Comparison of ENCODE assay signal across 8 cellular contexts in genomic region chr6:30617565-30618269, GRCh38. TPM values are rescaled to one million over a fixed set of nuclear protein-coding genes. Genes with fewer than 3 reads are reported as not detected.
DNase-seq lines count a peak whose midpoint lies in the region; ATAC-seq and TF ChIP-seq lines count a peak whose summit lies in the region.

Gene MRPS18B, plus strand, starts transcription at chr6:30617840. Its CDS starts 26 bp downstream, at chr6:30617866.

- peaks cover 1% of the 10 kb centered on the region for H4K20me1 ChIP-seq in mammary epithelial cell (ENCODE audit: insufficient read depth, low read length)
- peaks cover 21% of the 10 kb centered on the region for H4K20me1 ChIP-seq in smooth muscle cell (ENCODE audit: low read depth)

- H3F3A ChIP-seq in smooth muscle cell (ENCODE audit: low read depth): peaks cover 25% of the 10 kb centered on the region

- H3K79me2 ChIP-seq in mammary epithelial cell (ENCODE audit: insufficient read depth, low read length) (peaks cover 61% of the 10 kb centered on the region), smooth muscle cell (ENCODE audit: low read depth) (peaks cover 29% of the 10 kb centered on the region)

- peak within 1 kb of the TSS; percentile 100 for H3K9ac ChIP-seq in mammary epithelial cell (ENCODE audit: insufficient read depth, low read length)
- H3K9ac ChIP-seq in smooth muscle cell (ENCODE audit: low read depth): peak within 1 kb of the TSS; percentile 98

- dilution Hi-C loops in mammary epithelial cell (cut with HindIII; ENCODE audit: low sequenced_read_pairs): no loop called here

- H2AFZ ChIP-seq in mammary epithelial cell (ENCODE audit: low read depth, low read length) (peak within 1 kb of the TSS; percentile 88), smooth muscle cell (ENCODE audit: low read depth) (peak within 1 kb of the TSS; percentile 85)

- no peaks in the 10 kb centered on the region for H3K27me3 ChIP-seq in A673 (replicated peaks; ENCODE audit: insufficient read depth, low read depth, low read length, poor library complexity)
- no peaks in the 10 kb centered on the region for H3K27me3 ChIP-seq in WERI-Rb-1 (ENCODE audit: insufficient read depth, low read depth, severe bottlenecking)
- no peaks in the 10 kb centered on the region for H3K27me3 ChIP-seq in mammary epithelial cell (ENCODE audit: insufficient read depth, low read length)
- H3K27me3 ChIP-seq in smooth muscle cell (ENCODE audit: low read depth): no peaks in the 10 kb centered on the region

- H3K36me3 ChIP-seq in A673 (ENCODE audit: insufficient read depth, low read length, poor library complexity, severe bottlenecking) (peaks cover 56% of the 10 kb centered on the region), WERI-Rb-1 (peaks cover 66% of the 10 kb centered on the region), mammary epithelial cell (ENCODE audit: insufficient read depth, low read length) (peaks cover 17% of the 10 kb centered on the region), smooth muscle cell (ENCODE audit: low read depth) (no peaks in the 10 kb centered on the region)

- no peaks in the 10 kb centered on the region for H3K9me3 ChIP-seq in A673 (ENCODE audit: low read depth, low read length, poor library complexity, severe bottlenecking)
- no peaks in the 10 kb centered on the region for H3K9me3 ChIP-seq in WERI-Rb-1 (ENCODE audit: severe bottlenecking)
- no peaks in the 10 kb centered on the region for H3K9me3 ChIP-seq in mammary epithelial cell (replicated peaks; ENCODE audit: insufficient read depth, low read length)
- no peaks in the 10 kb centered on the region for H3K9me3 ChIP-seq in smooth muscle cell (replicated peaks; ENCODE audit: low read depth)

- WGBS in mammary epithelial cell (ENCODE audit: low coverage, missing lambda C conversion rate): under 1% methylated on average over 30 of the region's 34 CpGs
- under 1% methylated on average over 34 of the region's 34 CpGs for WGBS in smooth muscle cell (ENCODE audit: low lambda C conversion rate)

- peak within 1 kb of the TSS; percentile 98 for H3K4me2 ChIP-seq in mammary epithelial cell (ENCODE audit: insufficient read depth, low read depth, low read length)
- peak within 1 kb of the TSS; percentile 93 for H3K4me2 ChIP-seq in smooth muscle cell

- intact Hi-C loops in A673 (cut with micrococcal nuclease; ENCODE audit: unreplicated experiment): loop anchor here (1.0 kb wide), 1 partner anchor 100 kb away; the partner anchor contains the start of gene MDC1
- intact Hi-C loops in mammary epithelial cell (cut with micrococcal nuclease): loop anchor here (1.0 to 5.0 kb wide), 4 partner anchors 56 to 265 kb away; partner anchors contain the start of genes DDR1 and DHX16

- DNase-seq in A673 (ENCODE audit: low spot score) (peak; percentile 98), NCI-H2196 treated with DMSO at 0.1 percent for 48 hours (lab: John Stamatoyannopoulos, UW; ENCODE audit: unreplicated experiment) (peak; percentile 93), WERI-Rb-1 (peak; percentile 100), mammary epithelial cell (peak; percentile 95), iPS-NIHi7 (ENCODE audit: extremely low spot score) (peak; percentile 91), smooth muscle cell (lab: John Stamatoyannopoulos, UW; ENCODE audit: unreplicated experiment) (peak; percentile 91)

- BruUV-seq in A673 (replicated peaks; lab: Mats Ljungman, UMichigan) (TSS peak; percentile 74), mammary epithelial cell (replicated peaks; lab: Mats Ljungman, UMichigan) (TSS peak; percentile 81)

- in situ Hi-C loops in mammary epithelial cell (cut with MboI; ENCODE audit: low sequenced_read_pairs in 2 of 2): no loop called here

- TF ChIP-seq CTCF in A673 (conservative IDR thresholded peaks at IDR 0.05; ENCODE audit: low read depth, low read length) (no peak), WERI-Rb-1 (IDR thresholded peaks at IDR 0.05; ENCODE audit: low read depth, low read length) (no peak), mammary epithelial cell (conservative IDR thresholded peaks at IDR 0.05 in 1 of 2, IDR thresholded peaks at IDR 0.05 in 1 of 2; ENCODE audit: extremely low read depth in 1 of 2, insufficient read depth in 1 of 2, low read depth in 1 of 2, low read length in 2 of 2) (no peak), smooth muscle cell (IDR thresholded peaks at IDR 0.05; ENCODE audit: borderline replicate concordance, insufficient read depth, poor library complexity, severe bottlenecking) (no peak)

- POLR2A ChIA-PET in A673 (lab: Charles Lee; ENCODE audit: low non-redundant PET): interaction anchor here (0.6 to 1.1 kb wide), 2 partner anchors 103 to 165 kb away, joined by 3 to 5 read pairs; no protein-coding TSS in a partner anchor

- peak within 1 kb of the TSS; percentile 81 for H3K4me3 ChIP-seq in A673 (ENCODE audit: low read depth, low read length, poor library complexity, severe bottlenecking)
- H3K4me3 ChIP-seq in WERI-Rb-1 (ENCODE audit: low read depth, low read length): peak within 1 kb of the TSS; percentile 78
- H3K4me3 ChIP-seq in mammary epithelial cell (replicated peaks in 1 of 3; ENCODE audit: insufficient read depth in 1 of 3, low read depth in 2 of 3, low read length in 3 of 3): peak within 1 kb of the TSS; percentile 70 to 99 (median 90)
- H3K4me3 ChIP-seq in smooth muscle cell: peak within 1 kb of the TSS; percentile 77

- CTCF ChIA-PET in A673 (lab: Charles Lee): no interaction called here
- CTCF ChIA-PET in mammary epithelial cell (lab: Charles Lee; ENCODE audit: low non-redundant PET): no interaction called here

- ATAC-seq in GM18870 (IDR thresholded peaks at IDR 0.05; ENCODE audit: unreplicated experiment): peak; percentile 71
- peak; percentile 71 for ATAC-seq in HG03135 (IDR thresholded peaks at IDR 0.05; ENCODE audit: unreplicated experiment)

- peaks cover 24% of the 10 kb centered on the region for H3K4me1 ChIP-seq in A673 (ENCODE audit: insufficient read depth, low read length, poor library complexity, severe bottlenecking)
- peaks cover 27% of the 10 kb centered on the region for H3K4me1 ChIP-seq in mammary epithelial cell (ENCODE audit: insufficient read depth, low read length)
- peaks cover 18% of the 10 kb centered on the region for H3K4me1 ChIP-seq in smooth muscle cell (ENCODE audit: low read depth)

- H3K27ac ChIP-seq in A673 (ENCODE audit: low read depth, low read length, poor library complexity, severe bottlenecking) (peak within 1 kb of the TSS; percentile 99), WERI-Rb-1 (peak within 1 kb of the TSS; percentile 98), mammary epithelial cell (ENCODE audit: insufficient read depth, low read depth, low read length) (peak within 1 kb of the TSS; percentile 99), smooth muscle cell (ENCODE audit: low read depth) (peak within 1 kb of the TSS; percentile 98)

RNA-seq across cellular contexts. Expression of gene MRPS18B, which starts in this region (rescaled TPM):
- total RNA-seq in A673 (2021) (70.3 and 70.4 TPM in 2 replicates), mammary epithelial cell (10 to 100 TPM; 57.5 to 68.8 TPM), smooth muscle cell (38.7 and 53.2 TPM in 2 replicates)
- polyA plus RNA-seq in mammary epithelial cell (87.0 TPM), smooth muscle cell (70.0 and 88.6 TPM in 2 replicates)
- polyA minus RNA-seq in mammary epithelial cell: 85.1 TPM

Comparison
In these comparisons a context has a peak if more than half of its experiments do, and no peak if none do; other contexts are left out.
1. Peak in every context shown above with its lines: DNase-seq, ATAC-seq, H3K4me3 ChIP-seq and H3K27ac ChIP-seq.